11 cellular contexts compared by ENCODE assay signal in genomic region chr3:108528459-108529231, GRCh38. TPM values are rescaled to one million over a fixed set of nuclear protein-coding genes. Genes with fewer than 3 reads are reported as not detected.
DNase-seq lines count a peak whose midpoint lies in the region; ATAC-seq and TF ChIP-seq lines count a peak whose summit lies in the region.
"Had no signal": no experiment of that assay in that cellular context is flagged by ENCODE, and none has a peak within 500 bp of the region (broad histone marks: within the 10 kb centered on the region; RNA-seq: fewer than 3 reads in every experiment).

No MANE protein-coding gene starts in this region.

- intact Hi-C loops in left cardiac atrium (cut with DNase I) (loop anchor here in 1 of 2 donors (5.0 kb wide), 1 partner anchor 926 kb away; no protein-coding TSS in a partner anchor), prostate gland (cut with DNase I) (no loop called here)

- H3K27me3 Mint-ChIP-seq in activated naive CD8-positive, alpha-beta T cell treated with anti-CD3 and anti-CD28 coated beads, Interleukin-2, amount 50 U/mL, for 24 hours: peaks cover 11% of the 10 kb centered on the region

- H3K4me3 Mint-ChIP-seq in activated naive CD8-positive, alpha-beta T cell treated with anti-CD3 and anti-CD28 coated beads, Interleukin-2, amount 50 U/mL, for 24 hours: no peak overlapping the region
- H3K4me3 Mint-ChIP-seq: activated naive CD4-positive, alpha-beta T cell treated with anti-CD3 and anti-CD28 coated beads, Interleukin-2, amount 50 U/mL, for 24 hours; neural crest cell had no signal

- no peaks in the 10 kb centered on the region for H3K4me1 Mint-ChIP-seq in activated naive CD8-positive, alpha-beta T cell treated with anti-CD3 and anti-CD28 coated beads, Interleukin-2, amount 50 U/mL, for 24 hours
- H3K4me1 Mint-ChIP-seq: activated naive CD4-positive, alpha-beta T cell treated with anti-CD3 and anti-CD28 coated beads, Interleukin-2, amount 50 U/mL, for 24 hours; neural crest cell had no signal

- WGBS in prostate gland: 42% methylated on average over 3 of the region's 3 CpGs

- TF ChIP-seq POLR2A in prostate gland (IDR thresholded peaks at IDR 0.05): no peak

- H3K27ac ChIP-seq in prostate gland: no peak overlapping the region

- H3K4me3 ChIP-seq in prostate gland: no peak overlapping the region

- no peaks in the 10 kb centered on the region for H3K36me3 Mint-ChIP-seq in activated naive CD8-positive, alpha-beta T cell treated with anti-CD3 and anti-CD28 coated beads, Interleukin-2, amount 50 U/mL, for 24 hours (ENCODE audit: low read depth)

- DNase-seq in left cardiac atrium: no peak
- DNase-seq in activated naive CD8-positive, alpha-beta T cell treated with anti-CD3 and anti-CD28 coated beads, Interleukin-2, amount 50 U/mL, for 24 hours: no peak
- DNase-seq in stimulated activated naive CD8-positive, alpha-beta T cell treated with anti-CD3 and anti-CD28 coated beads, Interleukin-15, Interleukin-2, amounts not matched to agents 100 U/mL and 50 U/mL, for 24 hours: no peak
- no peak for DNase-seq in prostate gland (ENCODE audit: low spot score)
- DNase-seq in UCSD-AML1 (lab: John Stamatoyannopoulos, UW; ENCODE audit: unreplicated experiment): no peak

- no peak for TF ChIP-seq CTCF in prostate gland (IDR thresholded peaks at IDR 0.05)

- no peaks in the 10 kb centered on the region for H3K9me3 ChIP-seq in prostate gland

- H3K9me3 Mint-ChIP-seq in activated naive CD8-positive, alpha-beta T cell treated with anti-CD3 and anti-CD28 coated beads, Interleukin-2, amount 50 U/mL, for 24 hours: no peaks in the 10 kb centered on the region
- H3K9me3 Mint-ChIP-seq: neural crest cell had no signal

- no peaks in the 10 kb centered on the region for H3K27me3 ChIP-seq in prostate gland (replicated peaks; ENCODE audit: insufficient read depth)

- ATAC-seq in GM18502 (IDR thresholded peaks at IDR 0.05; ENCODE audit: poor library complexity, unreplicated experiment): peak; percentile 94
- peak; percentile 98 for ATAC-seq in GM21717 (IDR thresholded peaks at IDR 0.05; ENCODE audit: unreplicated experiment)
- peak; percentile 95 for ATAC-seq in HG03469 (IDR thresholded peaks at IDR 0.05; ENCODE audit: unreplicated experiment)
- peak; percentile 65 to 86 for ATAC-seq in left cardiac atrium
- no peak for ATAC-seq in activated naive CD8-positive, alpha-beta T cell treated with anti-CD3 and anti-CD28 coated beads, Interleukin-2, amount 50 U/mL, for 24 hours
- ATAC-seq in stimulated activated naive CD8-positive, alpha-beta T cell treated with anti-CD3 and anti-CD28 coated beads, Interleukin-15, Interleukin-2, amounts not matched to agents 100 U/mL and 50 U/mL, for 24 hours: no peak

- no peaks in the 10 kb centered on the region for H3K36me3 ChIP-seq in prostate gland

- H3K4me1 ChIP-seq in prostate gland (replicated peaks): no peaks in the 10 kb centered on the region

- H3K27ac Mint-ChIP-seq in activated naive CD8-positive, alpha-beta T cell treated with anti-CD3 and anti-CD28 coated beads, Interleukin-2, amount 50 U/mL, for 24 hours: no peak overlapping the region
- H3K27ac Mint-ChIP-seq: activated naive CD4-positive, alpha-beta T cell treated with anti-CD3 and anti-CD28 coated beads, Interleukin-2, amount 50 U/mL, for 24 hours had no signal

RNA-seq across cellular contexts. Expression of gene MYH15, which starts 18.2 kb away (rescaled TPM):
- total RNA-seq in left cardiac atrium (under 1 TPM; 0.42 to 0.65 TPM), prostate gland (under 1 TPM; 0.68 TPM)
- total RNA-seq: SK-MEL-5 had no signal

Comparison
In these comparisons a context has a peak if more than half of its experiments do, and no peak if none do; other contexts are left out.
1. ATAC-seq: peak in GM18502 (single experiment), GM21717 (single experiment), HG03469 (single experiment) and left cardiac atrium (2 of 2); none in activated naive CD8-positive, alpha-beta T cell treated with anti-CD3 and anti-CD28 coated beads, Interleukin-2, amount 50 U/mL, for 24 hours (single experiment) and stimulated activated naive CD8-positive, alpha-beta T cell treated with anti-CD3 and anti-CD28 coated beads, Interleukin-15, Interleukin-2, amounts not matched to agents 100 U/mL and 50 U/mL, for 24 hours (single experiment).